In the genomic region with DNA sequence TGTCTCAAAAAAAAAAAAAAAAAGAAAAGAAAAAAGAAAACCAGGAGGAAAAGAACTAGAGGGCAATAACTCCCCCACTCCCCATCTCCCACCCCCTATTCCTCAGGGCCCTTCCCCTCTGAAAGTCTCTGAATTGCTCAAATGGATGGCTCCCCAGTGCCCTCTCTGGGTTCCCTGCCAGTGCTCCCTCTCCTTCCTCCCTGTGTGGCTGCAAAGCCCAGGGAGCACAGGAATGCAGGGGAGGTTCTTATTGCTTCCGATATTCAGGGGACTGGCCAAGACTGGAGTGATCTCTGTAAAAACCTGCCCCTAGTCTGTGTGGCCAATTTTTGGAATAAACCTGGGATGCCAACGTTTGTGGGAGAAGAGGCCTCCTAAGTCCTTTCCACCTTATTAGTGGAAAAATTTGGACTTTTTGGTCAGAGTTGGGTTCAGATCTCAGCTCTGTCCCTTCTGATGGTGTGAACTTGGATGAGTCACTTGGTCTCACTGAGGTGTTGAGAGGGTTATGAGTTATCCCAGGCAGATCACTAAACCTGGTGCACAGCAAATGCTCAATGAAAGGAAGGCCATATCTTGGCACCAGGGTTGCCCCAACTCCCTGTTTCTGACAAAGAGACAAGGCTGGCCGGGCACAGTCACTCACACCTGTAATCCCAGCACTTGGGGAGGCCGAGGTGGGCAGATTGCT, we compare ENCODE assay signal across 1 cellular context.
TF ChIP-seq lines count a peak whose summit lies in the region.

No MANE protein-coding gene starts in this region.

TF ChIP-seq in H1, 55 proteins besides CTCF, POLR2A, EP300 and RAD21:
- TF ChIP-seq KDM5A (IDR thresholded peaks at IDR 0.05; ENCODE audit: low read length) (no peak), RBBP5 (IDR thresholded peaks at IDR 0.05; ENCODE audit: borderline replicate concordance, low read depth, low read length) (no peak), FOSL1 (IDR thresholded peaks at IDR 0.05; ENCODE audit: insufficient read depth, low read depth, low read length) (no peak), TEAD4 (IDR thresholded peaks at IDR 0.05; ENCODE audit: low read depth, low read length) (no peak), BCL11A (IDR thresholded peaks at IDR 0.05; ENCODE audit: low read depth in 2 of 2, low read length in 2 of 2) (no peak), HDAC2 (IDR thresholded peaks at IDR 0.05; ENCODE audit: borderline replicate concordance in 1 of 2, low read depth in 2 of 2, low read length in 2 of 2) (no peak), RNF2 (IDR thresholded peaks at IDR 0.05; ENCODE audit: borderline replicate concordance, low read depth, low read length, missing control alignments, poor library complexity, severe bottlenecking) (no peak), SIRT6 (IDR thresholded peaks at IDR 0.05; ENCODE audit: low read length) (no peak), ASH2L (IDR thresholded peaks at IDR 0.05; ENCODE audit: low read length) (no peak), CBX5 (IDR thresholded peaks at IDR 0.05; ENCODE audit: low read depth, low read length) (no peak), GTF2F1 (IDR thresholded peaks at IDR 0.05; ENCODE audit: borderline replicate concordance, low read depth, low read length) (no peak), SP1 (IDR thresholded peaks at IDR 0.05; ENCODE audit: low read depth, low read length) (no peak), SP2 (IDR thresholded peaks at IDR 0.05; ENCODE audit: low read length) (no peak), BRCA1 (IDR thresholded peaks at IDR 0.05; ENCODE audit: low read depth, low read length) (no peak), SP4 (IDR thresholded peaks at IDR 0.05; ENCODE audit: low read length) (no peak)
- TF ChIP-seq, protein P1, sequence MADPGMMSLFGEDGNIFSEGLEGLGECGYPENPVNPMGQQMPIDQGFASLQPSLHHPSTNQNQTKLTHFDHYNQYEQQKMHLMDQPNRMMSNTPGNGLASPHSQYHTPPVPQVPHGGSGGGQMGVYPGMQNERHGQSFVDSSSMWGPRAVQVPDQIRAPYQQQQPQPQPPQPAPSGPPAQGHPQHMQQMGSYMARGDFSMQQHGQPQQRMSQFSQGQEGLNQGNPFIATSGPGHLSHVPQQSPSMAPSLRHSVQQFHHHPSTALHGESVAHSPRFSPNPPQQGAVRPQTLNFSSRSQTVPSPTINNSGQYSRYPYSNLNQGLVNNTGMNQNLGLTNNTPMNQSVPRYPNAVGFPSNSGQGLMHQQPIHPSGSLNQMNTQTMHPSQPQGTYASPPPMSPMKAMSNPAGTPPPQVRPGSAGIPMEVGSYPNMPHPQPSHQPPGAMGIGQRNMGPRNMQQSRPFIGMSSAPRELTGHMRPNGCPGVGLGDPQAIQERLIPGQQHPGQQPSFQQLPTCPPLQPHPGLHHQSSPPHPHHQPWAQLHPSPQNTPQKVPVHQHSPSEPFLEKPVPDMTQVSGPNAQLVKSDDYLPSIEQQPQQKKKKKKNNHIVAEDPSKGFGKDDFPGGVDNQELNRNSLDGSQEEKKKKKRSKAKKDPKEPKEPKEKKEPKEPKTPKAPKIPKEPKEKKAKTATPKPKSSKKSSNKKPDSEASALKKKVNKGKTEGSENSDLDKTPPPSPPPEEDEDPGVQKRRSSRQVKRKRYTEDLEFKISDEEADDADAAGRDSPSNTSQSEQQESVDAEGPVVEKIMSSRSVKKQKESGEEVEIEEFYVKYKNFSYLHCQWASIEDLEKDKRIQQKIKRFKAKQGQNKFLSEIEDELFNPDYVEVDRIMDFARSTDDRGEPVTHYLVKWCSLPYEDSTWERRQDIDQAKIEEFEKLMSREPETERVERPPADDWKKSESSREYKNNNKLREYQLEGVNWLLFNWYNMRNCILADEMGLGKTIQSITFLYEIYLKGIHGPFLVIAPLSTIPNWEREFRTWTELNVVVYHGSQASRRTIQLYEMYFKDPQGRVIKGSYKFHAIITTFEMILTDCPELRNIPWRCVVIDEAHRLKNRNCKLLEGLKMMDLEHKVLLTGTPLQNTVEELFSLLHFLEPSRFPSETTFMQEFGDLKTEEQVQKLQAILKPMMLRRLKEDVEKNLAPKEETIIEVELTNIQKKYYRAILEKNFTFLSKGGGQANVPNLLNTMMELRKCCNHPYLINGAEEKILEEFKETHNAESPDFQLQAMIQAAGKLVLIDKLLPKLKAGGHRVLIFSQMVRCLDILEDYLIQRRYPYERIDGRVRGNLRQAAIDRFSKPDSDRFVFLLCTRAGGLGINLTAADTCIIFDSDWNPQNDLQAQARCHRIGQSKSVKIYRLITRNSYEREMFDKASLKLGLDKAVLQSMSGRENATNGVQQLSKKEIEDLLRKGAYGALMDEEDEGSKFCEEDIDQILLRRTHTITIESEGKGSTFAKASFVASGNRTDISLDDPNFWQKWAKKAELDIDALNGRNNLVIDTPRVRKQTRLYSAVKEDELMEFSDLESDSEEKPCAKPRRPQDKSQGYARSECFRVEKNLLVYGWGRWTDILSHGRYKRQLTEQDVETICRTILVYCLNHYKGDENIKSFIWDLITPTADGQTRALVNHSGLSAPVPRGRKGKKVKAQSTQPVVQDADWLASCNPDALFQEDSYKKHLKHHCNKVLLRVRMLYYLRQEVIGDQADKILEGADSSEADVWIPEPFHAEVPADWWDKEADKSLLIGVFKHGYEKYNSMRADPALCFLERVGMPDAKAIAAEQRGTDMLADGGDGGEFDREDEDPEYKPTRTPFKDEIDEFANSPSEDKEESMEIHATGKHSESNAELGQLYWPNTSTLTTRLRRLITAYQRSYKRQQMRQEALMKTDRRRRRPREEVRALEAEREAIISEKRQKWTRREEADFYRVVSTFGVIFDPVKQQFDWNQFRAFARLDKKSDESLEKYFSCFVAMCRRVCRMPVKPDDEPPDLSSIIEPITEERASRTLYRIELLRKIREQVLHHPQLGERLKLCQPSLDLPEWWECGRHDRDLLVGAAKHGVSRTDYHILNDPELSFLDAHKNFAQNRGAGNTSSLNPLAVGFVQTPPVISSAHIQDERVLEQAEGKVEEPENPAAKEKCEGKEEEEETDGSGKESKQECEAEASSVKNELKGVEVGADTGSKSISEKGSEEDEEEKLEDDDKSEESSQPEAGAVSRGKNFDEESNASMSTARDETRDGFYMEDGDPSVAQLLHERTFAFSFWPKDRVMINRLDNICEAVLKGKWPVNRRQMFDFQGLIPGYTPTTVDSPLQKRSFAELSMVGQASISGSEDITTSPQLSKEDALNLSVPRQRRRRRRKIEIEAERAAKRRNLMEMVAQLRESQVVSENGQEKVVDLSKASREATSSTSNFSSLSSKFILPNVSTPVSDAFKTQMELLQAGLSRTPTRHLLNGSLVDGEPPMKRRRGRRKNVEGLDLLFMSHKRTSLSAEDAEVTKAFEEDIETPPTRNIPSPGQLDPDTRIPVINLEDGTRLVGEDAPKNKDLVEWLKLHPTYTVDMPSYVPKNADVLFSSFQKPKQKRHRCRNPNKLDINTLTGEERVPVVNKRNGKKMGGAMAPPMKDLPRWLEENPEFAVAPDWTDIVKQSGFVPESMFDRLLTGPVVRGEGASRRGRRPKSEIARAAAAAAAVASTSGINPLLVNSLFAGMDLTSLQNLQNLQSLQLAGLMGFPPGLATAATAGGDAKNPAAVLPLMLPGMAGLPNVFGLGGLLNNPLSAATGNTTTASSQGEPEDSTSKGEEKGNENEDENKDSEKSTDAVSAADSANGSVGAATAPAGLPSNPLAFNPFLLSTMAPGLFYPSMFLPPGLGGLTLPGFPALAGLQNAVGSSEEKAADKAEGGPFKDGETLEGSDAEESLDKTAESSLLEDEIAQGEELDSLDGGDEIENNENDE (IDR thresholded peaks at IDR 0.05; ENCODE audit: insufficient replicate concordance, low read length) = no peak
- TF ChIP-seq, protein P2, sequence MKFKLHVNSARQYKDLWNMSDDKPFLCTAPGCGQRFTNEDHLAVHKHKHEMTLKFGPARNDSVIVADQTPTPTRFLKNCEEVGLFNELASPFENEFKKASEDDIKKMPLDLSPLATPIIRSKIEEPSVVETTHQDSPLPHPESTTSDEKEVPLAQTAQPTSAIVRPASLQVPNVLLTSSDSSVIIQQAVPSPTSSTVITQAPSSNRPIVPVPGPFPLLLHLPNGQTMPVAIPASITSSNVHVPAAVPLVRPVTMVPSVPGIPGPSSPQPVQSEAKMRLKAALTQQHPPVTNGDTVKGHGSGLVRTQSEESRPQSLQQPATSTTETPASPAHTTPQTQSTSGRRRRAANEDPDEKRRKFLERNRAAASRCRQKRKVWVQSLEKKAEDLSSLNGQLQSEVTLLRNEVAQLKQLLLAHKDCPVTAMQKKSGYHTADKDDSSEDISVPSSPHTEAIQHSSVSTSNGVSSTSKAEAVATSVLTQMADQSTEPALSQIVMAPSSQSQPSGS (IDR thresholded peaks at IDR 0.05; ENCODE audit: low read length) = no peak
- TF ChIP-seq, protein P3, sequence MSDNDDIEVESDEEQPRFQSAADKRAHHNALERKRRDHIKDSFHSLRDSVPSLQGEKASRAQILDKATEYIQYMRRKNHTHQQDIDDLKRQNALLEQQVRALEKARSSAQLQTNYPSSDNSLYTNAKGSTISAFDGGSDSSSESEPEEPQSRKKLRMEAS (IDR thresholded peaks at IDR 0.05) = no peak
